In genomic region chr22:48245119-48245485, GRCh38 we compare ENCODE assay signal across 25 cellular contexts.
DNase-seq lines count a peak whose midpoint lies in the region; ATAC-seq and TF ChIP-seq lines count a peak whose summit lies in the region.
"Had no signal": no experiment of that assay in that cellular context is flagged by ENCODE, and none has a peak within 500 bp of the region (broad histone marks: within the 10 kb centered on the region; RNA-seq: fewer than 3 reads in every experiment).

No MANE protein-coding gene starts in this region.

- 13 to 39% (median 29%) methylated on average over 3 of the region's 3 CpGs for WGBS in spleen, 5 donors

- H3K4me1 ChIP-seq in Loucy (ENCODE audit: insufficient read depth, low read length, poor library complexity, severe bottlenecking) (peaks cover 42% of the 10 kb centered on the region), spleen (peaks cover 0 to 24% (median 0%) of the 10 kb centered on the region in 6 donors)
- H3K4me1 ChIP-seq: HAP-1, Peyer's patch had no signal

- H3K9me3 Mint-ChIP-seq in effector memory CD8-positive, alpha-beta T cell, result no peaks in the 10 kb centered on the region
- H3K9me3 Mint-ChIP-seq in progenitor cell of endocrine pancreas (ENCODE audit: low read depth), result no peaks in the 10 kb centered on the region
- H3K9me3 Mint-ChIP-seq: CD8-positive, alpha-beta T cell had no signal

- peak; percentile 55 for ATAC-seq in effector memory CD8-positive, alpha-beta T cell (replicated peaks)
- no peak for ATAC-seq in GM19328 (IDR thresholded peaks at IDR 0.05; ENCODE audit: unreplicated experiment)
- ATAC-seq: CD8-positive, alpha-beta T cell; HepG2; SK-N-SH treated with all-trans-retinoic acid at 6 μM for 48 hours had no signal

- TF ChIP-seq CTCF in Loucy (conservative IDR thresholded peaks at IDR 0.05; ENCODE audit: low read length) (no peak), spleen (IDR thresholded peaks at IDR 0.05 in 8 of 11, conservative IDR thresholded peaks at IDR 0.05 in 3 of 11) (no peak), progenitor cell of endocrine pancreas (IDR thresholded peaks at IDR 0.05; ENCODE audit: unreplicated experiment) (no peak)

- H2AFZ ChIP-seq in Loucy (ENCODE audit: low read length), result no peak overlapping the region
- H2AFZ ChIP-seq: GM23248 had no signal

- H3K9me3 ChIP-seq in Loucy (ENCODE audit: insufficient read depth, low read depth, low read length), result no peaks in the 10 kb centered on the region
- no peaks in the 10 kb centered on the region for H3K9me3 ChIP-seq in spleen
- H3K9me3 ChIP-seq: HAP-1 had no signal

- H3K27me3 ChIP-seq in Loucy (ENCODE audit: insufficient read depth, low read length, poor library complexity, severe bottlenecking), result no peaks in the 10 kb centered on the region
- H3K27me3 ChIP-seq in spleen (replicated peaks in 1 of 7), result peaks cover 0 to 60% (median 3%) of the 10 kb centered on the region in 7 donors
- H3K27me3 ChIP-seq: Peyer's patch had no signal

- intact Hi-C loops in spleen (cut with DNase I; ENCODE audit: low total_unique reads), result no loop called here

- H4K20me1 ChIP-seq in Loucy (ENCODE audit: insufficient read depth, low read length, poor library complexity, severe bottlenecking), result no peaks in the 10 kb centered on the region

- no peak overlapping the region for H3K27ac Mint-ChIP-seq in effector memory CD8-positive, alpha-beta T cell
- no peak overlapping the region for H3K27ac Mint-ChIP-seq in progenitor cell of endocrine pancreas
- H3K27ac Mint-ChIP-seq: CD8-positive, alpha-beta T cell had no signal

- no peak overlapping the region for H3K27ac ChIP-seq in spleen
- H3K27ac ChIP-seq: 22Rv1, GM23248, HL-60, Peyer's patch had no signal

- H3K4me3 ChIP-seq in Loucy (ENCODE audit: low read length, poor library complexity, severe bottlenecking) (peak overlapping the region; percentile 50), spleen (no peak overlapping the region)
- H3K4me3 ChIP-seq: GM23248, HAP-1, Peyer's patch had no signal

- H3K27me3 Mint-ChIP-seq in effector memory CD8-positive, alpha-beta T cell, result peaks cover 15 to 34% of the 10 kb centered on the region in 2 donors
- peaks cover 59% of the 10 kb centered on the region for H3K27me3 Mint-ChIP-seq in progenitor cell of endocrine pancreas

- no peak for TF ChIP-seq POLR2A in spleen (IDR thresholded peaks at IDR 0.05)

- DNase-seq in NCI-H748 (lab: John Stamatoyannopoulos, UW; ENCODE audit: unreplicated experiment) (peak; percentile 47), NCI-H748 treated with DMSO at 0.1 percent for 48 hours (lab: John Stamatoyannopoulos, UW) (no peak), spleen (peak; percentile 18), progenitor cell of endocrine pancreas (ENCODE audit: low spot score, unreplicated experiment) (no peak), retina (no peak)
- DNase-seq in effector memory CD8-positive, alpha-beta T cell, result peak in 2 of 3 experiments; percentile 9 to 14
- DNase-seq: ACHN, C1 segment of cervical spinal cord, GDM1, GM23248, KBM-7, NCI-H1092 treated with DMSO at 0.1 percent for 48 hours, NCI-H1436 treated with DMSO at 0.1 percent for 48 hours, NCI-H2029, NCI-H2227 treated with DMSO at 0.1 percent for 48 hours, NCI-H510A, Peyer's patch had no signal

- H3K79me2 ChIP-seq in Loucy (ENCODE audit: insufficient read depth, low read length), result no peaks in the 10 kb centered on the region

- H3K4me3 Mint-ChIP-seq in effector memory CD8-positive, alpha-beta T cell, result peak overlapping the region; percentile 8 to 61
- no peak overlapping the region for H3K4me3 Mint-ChIP-seq in progenitor cell of endocrine pancreas (ENCODE audit: low read depth)
- H3K4me3 Mint-ChIP-seq: CD8-positive, alpha-beta T cell had no signal

- peaks cover 3% of the 10 kb centered on the region for H3K36me3 Mint-ChIP-seq in effector memory CD8-positive, alpha-beta T cell (ENCODE audit: insufficient read depth)
- no peaks in the 10 kb centered on the region for H3K36me3 Mint-ChIP-seq in progenitor cell of endocrine pancreas (ENCODE audit: insufficient read depth)
- H3K36me3 Mint-ChIP-seq: CD8-positive, alpha-beta T cell had no signal

- H3K9me2 ChIP-seq in Loucy (replicated peaks; ENCODE audit: low read depth, low read length), result no peaks in the 10 kb centered on the region

- H3K36me3 ChIP-seq in Loucy (ENCODE audit: insufficient read depth, low read length), result no peaks in the 10 kb centered on the region
- H3K36me3 ChIP-seq in spleen, result no peaks in the 10 kb centered on the region
- H3K36me3 ChIP-seq: HAP-1, Peyer's patch had no signal

- no peaks in the 10 kb centered on the region for H3F3A ChIP-seq in Loucy (ENCODE audit: low read depth)

- H3K4me1 Mint-ChIP-seq in effector memory CD8-positive, alpha-beta T cell (ENCODE audit: low read depth in 2 of 2), result peaks cover 29 to 51% of the 10 kb centered on the region in 2 donors
- H3K4me1 Mint-ChIP-seq in progenitor cell of endocrine pancreas (ENCODE audit: low read depth), result no peaks in the 10 kb centered on the region

- H3K4me2 ChIP-seq in Loucy (ENCODE audit: low read depth, low read length, poor library complexity, severe bottlenecking), result peak overlapping the region; percentile 51

- no peak overlapping the region for H3K9ac ChIP-seq in Loucy (ENCODE audit: low read depth, low read length, poor library complexity, severe bottlenecking)
- H3K9ac ChIP-seq: GM23248 had no signal

Comparison
In these comparisons a context has a peak if more than half of its experiments do, and no peak if none do; other contexts are left out.
1. DNase-seq: peak in NCI-H748 (single experiment), effector memory CD8-positive, alpha-beta T cell (2 of 3) and spleen (single experiment); none in NCI-H748 treated with DMSO at 0.1 percent for 48 hours (single experiment), progenitor cell of endocrine pancreas (single experiment) and retina (single experiment).